Comparison of ENCODE assay signal across 26 cellular contexts in genomic region chr3:99321261-99321660, GRCh38.
"Had no signal": no experiment of that assay in that cellular context is flagged by ENCODE, and none has a peak within 500 bp of the region (broad histone marks: within the 10 kb centered on the region; RNA-seq: fewer than 3 reads in every experiment).

No MANE protein-coding gene starts in this region.

- ATAC-seq: mucosa of descending colon; naive thymus-derived CD4-positive, alpha-beta T cell; natural killer cell treated with Interleukin-12 subunit alpha and Interleukin-12 subunit beta and Interleukin-15 and Interleukin-18, amount 100 ng/mL, for 72 hours; right lobe of liver; stimulated activated memory B cell treated with anti-CD40 and anti-IgM and Interleukin-4, amounts not matched to agents 10 μg/mL and 1 μg/mL and 100 μg/mL, for 72 hours; stimulated activated naive CD8-positive, alpha-beta T cell treated with anti-CD3 and anti-CD28 coated beads, Interleukin-15, amount 100 ng/mL, for 72 hours had no signal

- DNase-seq: hypothalamus; immature natural killer cell; kidney; left ventricle myocardium inferior; midbrain; mucosa of descending colon; naive thymus-derived CD4-positive, alpha-beta T cell; nucleus accumbens; right lobe of liver; stimulated activated CD4-positive, alpha-beta T cell treated with anti-CD3 and anti-CD28 coated beads, Interleukin-1b, Interleukin-23, amount 100 ng/mL, for 48 hours; stimulated activated CD4-positive, alpha-beta T cell treated with anti-CD3 and anti-CD28 coated beads, Interleukin-2, amount 100 ng/mL, for 48 hours; stimulated activated CD4-positive, alpha-beta T cell treated with anti-CD3 and anti-CD28 coated beads, Interleukin-4, amount 100 ng/mL, for 4 hours; stimulated activated CD8-positive, alpha-beta memory T cell treated with anti-CD3 and anti-CD28 coated beads, Interleukin-4, amount 100 ng/mL, for 48 hours; stimulated activated naive CD4-positive, alpha-beta T cell treated with Interleukin-2 at 50 U/mL for 16 hours; stimulated activated naive CD8-positive, alpha-beta T cell treated with anti-CD3 and anti-CD28 coated beads, Interleukin-15, amount 100 ng/mL, for 72 hours; substantia nigra; uterus had no signal

- H3K4me3 Mint-ChIP-seq: immature natural killer cell; naive thymus-derived CD4-positive, alpha-beta T cell; natural killer cell treated with Interleukin-12 subunit alpha and Interleukin-12 subunit beta and Interleukin-15 and Interleukin-18, amount 100 ng/mL, for 72 hours; neural crest cell; stimulated activated memory B cell treated with anti-CD40 and anti-IgM and Interleukin-4, amounts not matched to agents 10 μg/mL and 1 μg/mL and 100 μg/mL, for 72 hours; stimulated activated naive CD8-positive, alpha-beta T cell treated with anti-CD3 and anti-CD28 coated beads, Interleukin-15, amount 100 ng/mL, for 72 hours; type B pancreatic cell had no signal

- H3K4me1 Mint-ChIP-seq: immature natural killer cell; naive thymus-derived CD4-positive, alpha-beta T cell; neural crest cell; stimulated activated memory B cell treated with anti-CD40 and anti-IgM and Interleukin-4, amounts not matched to agents 10 μg/mL and 1 μg/mL and 100 μg/mL, for 72 hours; stimulated activated naive CD8-positive, alpha-beta T cell treated with anti-CD3 and anti-CD28 coated beads, Interleukin-15, amount 100 ng/mL, for 72 hours had no signal

- H3K9me3 ChIP-seq: left ventricle myocardium inferior, mucosa of descending colon, right atrium auricular region, right lobe of liver, tibial nerve, uterus had no signal

- H3K4me3 ChIP-seq: left ventricle myocardium inferior, lung, mucosa of descending colon, right atrium auricular region, right lobe of liver, smooth muscle cell, tibial nerve, uterus had no signal

- H3K36me3 ChIP-seq: left ventricle myocardium inferior, right atrium auricular region, right lobe of liver, tibial nerve, uterus had no signal

- H3K4me1 ChIP-seq: left ventricle myocardium inferior, right atrium auricular region, right lobe of liver, tibial nerve, uterus had no signal

- H3K27me3 ChIP-seq: right atrium auricular region, right lobe of liver, tibial nerve, uterus had no signal

- H3K27ac ChIP-seq: left ventricle myocardium inferior, right atrium auricular region, right lobe of liver, tibial nerve, uterus had no signal

- H3K27me3 Mint-ChIP-seq: naive thymus-derived CD4-positive, alpha-beta T cell; natural killer cell treated with Interleukin-12 subunit alpha and Interleukin-12 subunit beta and Interleukin-15 and Interleukin-18, amount 100 ng/mL, for 72 hours; progenitor cell of endocrine pancreas; stimulated activated memory B cell treated with anti-CD40 and anti-IgM and Interleukin-4, amounts not matched to agents 10 μg/mL and 1 μg/mL and 100 μg/mL, for 72 hours; stimulated activated naive CD8-positive, alpha-beta T cell treated with anti-CD3 and anti-CD28 coated beads, Interleukin-15, amount 100 ng/mL, for 72 hours had no signal

- H3K9me3 Mint-ChIP-seq: neural crest cell; stimulated activated memory B cell treated with anti-CD40 and anti-IgM and Interleukin-4, amounts not matched to agents 10 μg/mL and 1 μg/mL and 100 μg/mL, for 72 hours; stimulated activated naive CD8-positive, alpha-beta T cell treated with anti-CD3 and anti-CD28 coated beads, Interleukin-15, amount 100 ng/mL, for 72 hours; type B pancreatic cell had no signal

- H3K27ac Mint-ChIP-seq: immature natural killer cell; naive thymus-derived CD4-positive, alpha-beta T cell; natural killer cell treated with Interleukin-12 subunit alpha and Interleukin-12 subunit beta and Interleukin-15 and Interleukin-18, amount 100 ng/mL, for 72 hours; progenitor cell of endocrine pancreas; stimulated activated memory B cell treated with anti-CD40 and anti-IgM and Interleukin-4, amounts not matched to agents 10 μg/mL and 1 μg/mL and 100 μg/mL, for 72 hours; stimulated activated naive CD8-positive, alpha-beta T cell treated with anti-CD3 and anti-CD28 coated beads, Interleukin-15, amount 100 ng/mL, for 72 hours; type B pancreatic cell had no signal

- H3K36me3 Mint-ChIP-seq: immature natural killer cell; naive thymus-derived CD4-positive, alpha-beta T cell; natural killer cell treated with Interleukin-12 subunit alpha and Interleukin-12 subunit beta and Interleukin-15 and Interleukin-18, amount 100 ng/mL, for 72 hours; stimulated activated memory B cell treated with anti-CD40 and anti-IgM and Interleukin-4, amounts not matched to agents 10 μg/mL and 1 μg/mL and 100 μg/mL, for 72 hours; type B pancreatic cell had no signal

- H3K4me2 ChIP-seq: smooth muscle cell had no signal
